In the genomic region with DNA sequence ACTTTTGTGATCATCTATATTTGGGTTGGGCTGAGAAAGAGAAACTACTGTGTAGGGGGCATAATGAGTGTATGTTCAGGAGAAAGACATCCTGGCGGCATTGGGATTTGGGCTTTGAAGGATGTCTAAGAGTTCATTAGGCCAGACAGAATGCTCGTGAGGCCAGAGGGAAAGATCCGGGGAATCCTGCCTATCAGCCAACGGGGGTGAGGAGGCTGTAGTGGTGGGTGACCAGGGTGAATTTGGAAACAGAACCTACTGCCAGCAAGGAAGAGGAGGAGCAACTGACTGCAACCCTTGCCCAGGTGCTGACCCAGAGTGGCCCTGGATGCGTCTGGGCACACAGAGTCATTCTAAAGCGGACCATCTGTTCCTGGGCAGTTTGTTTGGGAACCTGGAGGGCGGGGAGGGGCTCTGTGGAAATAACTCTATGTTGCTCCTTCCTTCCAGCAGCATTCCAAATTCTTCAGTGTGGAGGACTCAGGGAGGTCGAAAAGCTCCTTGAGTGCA, we compare ENCODE assay signal across 22 cellular contexts.
"Had no signal": no experiment of that assay in that cellular context is flagged by ENCODE, and none has a peak within 500 bp of the region (broad histone marks: within the 10 kb centered on the region; RNA-seq: fewer than 3 reads in every experiment).

No MANE protein-coding gene starts in this region.

- ATAC-seq: activated CD8-positive, alpha-beta T cell treated with anti-CD3 and anti-CD28 coated beads, Interleukin-2, amount 10 ng/mL, durations not matched to agents 7 days and 5 days; foreskin keratinocyte; left colon; mucosa of descending colon; natural killer cell; right cardiac atrium; stimulated activated memory B cell treated with anti-CD40 and anti-IgM and Interleukin-4, amounts not matched to agents 10 μg/mL and 1 μg/mL and 100 μg/mL, for 72 hours had no signal

- H3K4me3 Mint-ChIP-seq: activated CD8-positive, alpha-beta T cell treated with anti-CD3 and anti-CD28 coated beads, Interleukin-2, amount 10 ng/mL, durations not matched to agents 7 days and 5 days; activated naive CD4-positive, alpha-beta T cell treated with anti-CD3 and anti-CD28 coated beads, Interleukin-2, amount 10 ng/mL, durations not matched to agents 7 days and 5 days; natural killer cell; stimulated activated memory B cell treated with anti-CD40 and anti-IgM and Interleukin-4, amounts not matched to agents 10 μg/mL and 1 μg/mL and 100 μg/mL, for 72 hours had no signal

- H3K36me3 Mint-ChIP-seq: natural killer cell had no signal

- H3K9me3 ChIP-seq: adrenal gland, colonic mucosa, mucosa of descending colon, spleen, transverse colon had no signal

- H3K36me3 ChIP-seq: adrenal gland, colonic mucosa, spleen, transverse colon, WERI-Rb-1 had no signal

- DNase-seq: activated CD4-positive, alpha-beta T cell treated with anti-CD3 and anti-CD28 coated beads for 4 hours; activated CD8-positive, alpha-beta T cell treated with anti-CD3 and anti-CD28 coated beads, Interleukin-2, amount 10 ng/mL, durations not matched to agents 7 days and 5 days; activated naive CD4-positive, alpha-beta T cell treated with anti-CD3 and anti-CD28 coated beads, Interleukin-2, amount 10 ng/mL, durations not matched to agents 7 days and 5 days; caudate nucleus; colonic mucosa; foreskin keratinocyte; head of caudate nucleus; left colon; mammary epithelial cell; natural killer cell; occipital lobe; spleen; stimulated activated CD4-positive, alpha-beta T cell treated with anti-CD3 and anti-CD28 coated beads, Interleukin-1b, Interleukin-23, amount 100 ng/mL, for 48 hours; substantia nigra; transverse colon; WERI-Rb-1 had no signal

- H3K27me3 Mint-ChIP-seq: progenitor cell of endocrine pancreas; stimulated activated memory B cell treated with anti-CD40 and anti-IgM and Interleukin-4, amounts not matched to agents 10 μg/mL and 1 μg/mL and 100 μg/mL, for 72 hours had no signal

- H3K27ac Mint-ChIP-seq: activated CD8-positive, alpha-beta T cell treated with anti-CD3 and anti-CD28 coated beads, Interleukin-2, amount 10 ng/mL, durations not matched to agents 7 days and 5 days; activated naive CD4-positive, alpha-beta T cell treated with anti-CD3 and anti-CD28 coated beads, Interleukin-2, amount 10 ng/mL, durations not matched to agents 7 days and 5 days; activated T-helper 2 cell treated with anti-CD3 and anti-CD28 coated beads, Interferon-gamma antibody, Interleukin-2, Interleukin-4, amounts not matched to agents 10 μg/mL and 5 μg/mL and 100 μg/mL, durations not matched to agents 14 hours and 24 hours and 36 hours; natural killer cell; progenitor cell of endocrine pancreas; stimulated activated memory B cell treated with anti-CD40 and anti-IgM and Interleukin-4, amounts not matched to agents 10 μg/mL and 1 μg/mL and 100 μg/mL, for 72 hours had no signal

- H3K27me3 ChIP-seq: adrenal gland, colonic mucosa, transverse colon had no signal

- H3K4me1 ChIP-seq: foreskin keratinocyte had no signal

- H3K4me3 ChIP-seq: adrenal gland, mucosa of descending colon had no signal

- H3K9me3 Mint-ChIP-seq: activated naive CD4-positive, alpha-beta T cell treated with anti-CD3 and anti-CD28 coated beads, Interleukin-2, amount 10 ng/mL, durations not matched to agents 7 days and 5 days; activated T-helper 2 cell treated with anti-CD3 and anti-CD28 coated beads, Interferon-gamma antibody, Interleukin-2, Interleukin-4, amounts not matched to agents 10 μg/mL and 5 μg/mL and 100 μg/mL, durations not matched to agents 14 hours and 24 hours and 36 hours; natural killer cell; stimulated activated memory B cell treated with anti-CD40 and anti-IgM and Interleukin-4, amounts not matched to agents 10 μg/mL and 1 μg/mL and 100 μg/mL, for 72 hours had no signal

- H3K27ac ChIP-seq: adrenal gland, colonic mucosa, foreskin keratinocyte, spleen, WERI-Rb-1 had no signal
